In genomic region chr3:4974154-4974553, GRCh38 we compare ENCODE assay signal across 20 cellular contexts.
DNase-seq lines count a peak whose midpoint lies in the region; ATAC-seq lines count a peak whose summit lies in the region.
"Had no signal": no experiment of that assay in that cellular context is flagged by ENCODE, and none has a peak within 500 bp of the region (broad histone marks: within the 10 kb centered on the region; RNA-seq: fewer than 3 reads in every experiment).

No MANE protein-coding gene starts in this region.

- H3K27me3 Mint-ChIP-seq in stimulated activated naive CD8-positive, alpha-beta T cell treated with anti-CD3 and anti-CD28 coated beads, Interleukin-15, amount 100 ng/mL, for 72 hours: no peaks in the 10 kb centered on the region
- no peaks in the 10 kb centered on the region for H3K27me3 Mint-ChIP-seq in central memory CD8-positive, alpha-beta T cell
- no peaks in the 10 kb centered on the region for H3K27me3 Mint-ChIP-seq in stimulated activated naive B cell treated with anti-CD40 and anti-IgM and Interleukin-4, amounts not matched to agents 10 μg/mL and 1 μg/mL and 100 μg/mL, for 72 hours

- H3K4me3 Mint-ChIP-seq in stimulated activated naive CD8-positive, alpha-beta T cell treated with anti-CD3 and anti-CD28 coated beads, Interleukin-15, amount 100 ng/mL, for 72 hours: no peak overlapping the region
- no peak overlapping the region for H3K4me3 Mint-ChIP-seq in central memory CD8-positive, alpha-beta T cell
- H3K4me3 Mint-ChIP-seq in stimulated activated naive B cell treated with anti-CD40 and anti-IgM and Interleukin-4, amounts not matched to agents 10 μg/mL and 1 μg/mL and 100 μg/mL, for 72 hours: no peak overlapping the region
- H3K4me3 Mint-ChIP-seq: CD8-positive, alpha-beta T cell had no signal

- H3K27ac Mint-ChIP-seq in stimulated activated naive CD8-positive, alpha-beta T cell treated with anti-CD3 and anti-CD28 coated beads, Interleukin-15, amount 100 ng/mL, for 72 hours: peak overlapping the region; percentile 8 to 21
- peak overlapping the region; percentile 11 for H3K27ac Mint-ChIP-seq in central memory CD8-positive, alpha-beta T cell (ENCODE audit: low read depth)
- H3K27ac Mint-ChIP-seq in stimulated activated naive B cell treated with anti-CD40 and anti-IgM and Interleukin-4, amounts not matched to agents 10 μg/mL and 1 μg/mL and 100 μg/mL, for 72 hours: peak overlapping the region; percentile 22
- H3K27ac Mint-ChIP-seq: CD8-positive, alpha-beta T cell had no signal

- no peak for DNase-seq in stimulated activated naive CD8-positive, alpha-beta T cell treated with anti-CD3 and anti-CD28 coated beads, Interleukin-15, amount 100 ng/mL, for 72 hours
- DNase-seq in stimulated activated naive CD8-positive, alpha-beta T cell treated with anti-CD3 and anti-CD28 coated beads, Interleukin-15, Interleukin-2, amounts not matched to agents 100 U/mL and 50 U/mL, for 24 hours: no peak
- DNase-seq in OCI-M1 (lab: John Stamatoyannopoulos, UW): peak; percentile 53
- DNase-seq in central memory CD8-positive, alpha-beta T cell (ENCODE audit: low spot score in 2 of 2): no peak
- DNase-seq in stimulated activated naive B cell treated with anti-CD40 and anti-IgM and Interleukin-4, amounts not matched to agents 10 μg/mL and 1 μg/mL and 100 μg/mL, for 72 hours: no peak
- no peak for DNase-seq in NCI-H345 treated with DMSO at 0.1 percent for 48 hours (lab: John Stamatoyannopoulos, UW; ENCODE audit: unreplicated experiment)
- DNase-seq in NCI-H1436 (lab: John Stamatoyannopoulos, UW): no peak
- DNase-seq in cortex of kidney (lab: John Stamatoyannopoulos, UW): no peak
- DNase-seq: CD8-positive, alpha-beta T cell; DMS 273 treated with DMSO at 0.1 percent for 48 hours; DMS79 treated with DMSO at 0.1 percent for 48 hours; H7; KG1; MG63; NCI-H1105 treated with DMSO at 0.1 percent for 48 hours; NCI-H2029; NCI-H446 treated with DMSO at 0.1 percent for 48 hours; NCI-H526; SHP77 had no signal

- ATAC-seq in stimulated activated naive CD8-positive, alpha-beta T cell treated with anti-CD3 and anti-CD28 coated beads, Interleukin-15, amount 100 ng/mL, for 72 hours: no peak
- no peak for ATAC-seq in stimulated activated naive CD8-positive, alpha-beta T cell treated with anti-CD3 and anti-CD28 coated beads, Interleukin-15, Interleukin-2, amounts not matched to agents 100 U/mL and 50 U/mL, for 24 hours
- no peak for ATAC-seq in central memory CD8-positive, alpha-beta T cell (replicated peaks; ENCODE audit: extremely low read depth, poor library complexity, severe bottlenecking)
- no peak for ATAC-seq in stimulated activated naive B cell treated with anti-CD40 and anti-IgM and Interleukin-4, amounts not matched to agents 10 μg/mL and 1 μg/mL and 100 μg/mL, for 72 hours (replicated peaks)
- ATAC-seq: CD8-positive, alpha-beta T cell; Panc1 had no signal

- H3K36me3 Mint-ChIP-seq in central memory CD8-positive, alpha-beta T cell (ENCODE audit: insufficient read depth): peaks cover 23% of the 10 kb centered on the region
- H3K36me3 Mint-ChIP-seq in stimulated activated naive B cell treated with anti-CD40 and anti-IgM and Interleukin-4, amounts not matched to agents 10 μg/mL and 1 μg/mL and 100 μg/mL, for 72 hours: peaks cover 0 to 4% of the 10 kb centered on the region in 2 donors
- H3K36me3 Mint-ChIP-seq: CD8-positive, alpha-beta T cell had no signal

- peaks cover 39% of the 10 kb centered on the region for H3K4me1 Mint-ChIP-seq in stimulated activated naive CD8-positive, alpha-beta T cell treated with anti-CD3 and anti-CD28 coated beads, Interleukin-15, amount 100 ng/mL, for 72 hours
- H3K4me1 Mint-ChIP-seq in central memory CD8-positive, alpha-beta T cell: peaks cover 24% of the 10 kb centered on the region
- H3K4me1 Mint-ChIP-seq in stimulated activated naive B cell treated with anti-CD40 and anti-IgM and Interleukin-4, amounts not matched to agents 10 μg/mL and 1 μg/mL and 100 μg/mL, for 72 hours: peaks cover 31 to 43% of the 10 kb centered on the region in 2 donors

- peaks cover 5 to 12% of the 10 kb centered on the region in 2 donors for H3K9me3 Mint-ChIP-seq in stimulated activated naive CD8-positive, alpha-beta T cell treated with anti-CD3 and anti-CD28 coated beads, Interleukin-15, amount 100 ng/mL, for 72 hours
- no peaks in the 10 kb centered on the region for H3K9me3 Mint-ChIP-seq in central memory CD8-positive, alpha-beta T cell
- peaks cover 0 to 2% of the 10 kb centered on the region in 2 donors for H3K9me3 Mint-ChIP-seq in stimulated activated naive B cell treated with anti-CD40 and anti-IgM and Interleukin-4, amounts not matched to agents 10 μg/mL and 1 μg/mL and 100 μg/mL, for 72 hours
